12 cellular contexts compared by ENCODE assay signal in genomic region chr3:16496408-16497222, GRCh38. TPM values are rescaled to one million over a fixed set of nuclear protein-coding genes. Genes with fewer than 3 reads are reported as not detected.
A peak's percentile ranks its signal among the peaks of the same experiment; 100 is the strongest.
DNase-seq lines count a peak whose midpoint lies in the region; ATAC-seq lines count a peak whose summit lies in the region.
"Had no signal": no experiment of that assay in that cellular context is flagged by ENCODE, and none has a peak within 500 bp of the region (broad histone marks: within the 10 kb centered on the region; RNA-seq: fewer than 3 reads in every experiment).

No MANE protein-coding gene starts in this region.

- intact Hi-C loops in CD4-positive, alpha-beta memory T cell (cut with micrococcal nuclease): loop anchor here (2.0 kb wide), 1 partner anchor 16 kb away; the partner anchor contains the start of gene RFTN1
- intact Hi-C loops in posterior vena cava (cut with DNase I): no loop called here

- peaks cover 51 to 70% (median 54%) of the 10 kb centered on the region in 4 donors for H3K4me1 Mint-ChIP-seq in CD4-positive, alpha-beta memory T cell
- peaks cover 44% of the 10 kb centered on the region for H3K4me1 Mint-ChIP-seq in activated T-helper 17 cell treated with anti-CD3 and anti-CD28 coated beads, Interleukin-2, amount 50 U/mL, for 72 hours

- no peaks in the 10 kb centered on the region for H3K27me3 ChIP-seq in CD4-positive, alpha-beta memory T cell (ENCODE audit: insufficient read depth, low read length)
- H3K27me3 ChIP-seq: body of pancreas, right atrium auricular region had no signal

- H3K27me3 Mint-ChIP-seq in CD4-positive, alpha-beta memory T cell: no peaks in the 10 kb centered on the region
- H3K27me3 Mint-ChIP-seq in activated T-helper 17 cell treated with anti-CD3 and anti-CD28 coated beads, Interleukin-2, amount 50 U/mL, for 72 hours: no peaks in the 10 kb centered on the region

- no peak overlapping the region for H3K27ac ChIP-seq in CD4-positive, alpha-beta memory T cell (ENCODE audit: low read depth, low read length)
- H3K27ac ChIP-seq: body of pancreas, right atrium auricular region had no signal

- H3K36me3 ChIP-seq in CD4-positive, alpha-beta memory T cell (ENCODE audit: insufficient read depth, low read length): peaks cover 6% of the 10 kb centered on the region

- peaks cover 49% of the 10 kb centered on the region for H3K4me1 ChIP-seq in CD4-positive, alpha-beta memory T cell (ENCODE audit: insufficient read depth, low read length)
- H3K4me1 ChIP-seq: body of pancreas had no signal

- ATAC-seq in GM18909 (IDR thresholded peaks at IDR 0.05; ENCODE audit: poor library complexity, unreplicated experiment): peak; percentile 71
- peak; percentile 75 for ATAC-seq in HG03064 (IDR thresholded peaks at IDR 0.05; ENCODE audit: low read depth, unreplicated experiment)
- peak; percentile 92 for ATAC-seq in activated T-helper 17 cell treated with anti-CD3 and anti-CD28 coated beads, Interleukin-2, amount 50 U/mL, for 72 hours (replicated peaks)
- ATAC-seq: body of pancreas had no signal

- peaks cover 21 to 38% of the 10 kb centered on the region in 2 donors for H3K36me3 Mint-ChIP-seq in CD4-positive, alpha-beta memory T cell
- H3K36me3 Mint-ChIP-seq in activated T-helper 17 cell treated with anti-CD3 and anti-CD28 coated beads, Interleukin-2, amount 50 U/mL, for 72 hours (ENCODE audit: low read depth): peaks cover 82% of the 10 kb centered on the region

- H3K9me3 Mint-ChIP-seq in CD4-positive, alpha-beta memory T cell: peaks cover 0 to 2% (median 0%) of the 10 kb centered on the region in 8 donors
- peaks cover 3% of the 10 kb centered on the region for H3K9me3 Mint-ChIP-seq in activated T-helper 17 cell treated with anti-CD3 and anti-CD28 coated beads, Interleukin-2, amount 50 U/mL, for 72 hours

- no peak for DNase-seq in CD4-positive, alpha-beta memory T cell
- DNase-seq in posterior vena cava (ENCODE audit: low spot score) (no peak), NCI-H82 (lab: John Stamatoyannopoulos, UW) (no peak), NCI-H69 (lab: John Stamatoyannopoulos, UW) (no peak), retina (no peak)
- DNase-seq: body of pancreas, DMS79 treated with DMSO at 0.1 percent for 48 hours, IMR-90 had no signal

- H3K9me3 ChIP-seq in CD4-positive, alpha-beta memory T cell (ENCODE audit: control insufficient read depth in 1 of 2, low read length in 2 of 2): no peaks in the 10 kb centered on the region
- H3K9me3 ChIP-seq: right atrium auricular region had no signal

- POLR2A ChIA-PET in CD4-positive, alpha-beta memory T cell (lab: Charles Lee; ENCODE audit: partially characterized antibody): interaction anchor here (0.8 to 3.9 kb wide), 8 partner anchors 8 to 34 kb away, joined by 3 to 31 read pairs (median 4); partner anchors contain the start of gene RFTN1

- no peak overlapping the region for H3K4me3 ChIP-seq in CD4-positive, alpha-beta memory T cell (ENCODE audit: low read length in 2 of 2)
- H3K4me3 ChIP-seq: body of pancreas, right atrium auricular region had no signal

- peak overlapping the region in 7 of 8 donors; percentile 5 to 80 (median 37) for H3K4me3 Mint-ChIP-seq in CD4-positive, alpha-beta memory T cell
- peak overlapping the region; percentile 57 for H3K4me3 Mint-ChIP-seq in activated T-helper 17 cell treated with anti-CD3 and anti-CD28 coated beads, Interleukin-2, amount 50 U/mL, for 72 hours

- CTCF ChIA-PET in CD4-positive, alpha-beta memory T cell (lab: Charles Lee; ENCODE audit: partially characterized antibody): interaction anchor here (0.8 to 2.7 kb wide), 8 partner anchors 12 to 229 kb away, joined by 3 to 12 read pairs (median 4); no protein-coding TSS in a partner anchor

- peak overlapping the region; percentile 39 to 88 (median 62) for H3K27ac Mint-ChIP-seq in CD4-positive, alpha-beta memory T cell
- H3K27ac Mint-ChIP-seq in activated T-helper 17 cell treated with anti-CD3 and anti-CD28 coated beads, Interleukin-2, amount 50 U/mL, for 72 hours: peak overlapping the region; percentile 79

RNA-seq across cellular contexts. Expression of gene RFTN1, which starts 16.9 kb away (rescaled TPM):
- total RNA-seq in CD4-positive, alpha-beta memory T cell: 10 to 100 TPM; 47.1 to 59.7 TPM
- polyA plus RNA-seq in CD4-positive, alpha-beta memory T cell: 10 to 100 TPM; 38.3 to 57.0 TPM
- total RNA-seq in activated T-helper 17 cell treated with anti-CD3 and anti-CD28 coated beads, Interleukin-2, amount 50 U/mL, for 72 hours: 100 to 1,000 TPM; 112 to 139 TPM
- 100 to 1,000 TPM in 1 of 2 donors, 10 to 100 TPM in 1; 72.2 to 102 TPM for total RNA-seq in posterior vena cava
